Comparison of ENCODE assay signal across 2 cellular contexts in the genomic region with DNA sequence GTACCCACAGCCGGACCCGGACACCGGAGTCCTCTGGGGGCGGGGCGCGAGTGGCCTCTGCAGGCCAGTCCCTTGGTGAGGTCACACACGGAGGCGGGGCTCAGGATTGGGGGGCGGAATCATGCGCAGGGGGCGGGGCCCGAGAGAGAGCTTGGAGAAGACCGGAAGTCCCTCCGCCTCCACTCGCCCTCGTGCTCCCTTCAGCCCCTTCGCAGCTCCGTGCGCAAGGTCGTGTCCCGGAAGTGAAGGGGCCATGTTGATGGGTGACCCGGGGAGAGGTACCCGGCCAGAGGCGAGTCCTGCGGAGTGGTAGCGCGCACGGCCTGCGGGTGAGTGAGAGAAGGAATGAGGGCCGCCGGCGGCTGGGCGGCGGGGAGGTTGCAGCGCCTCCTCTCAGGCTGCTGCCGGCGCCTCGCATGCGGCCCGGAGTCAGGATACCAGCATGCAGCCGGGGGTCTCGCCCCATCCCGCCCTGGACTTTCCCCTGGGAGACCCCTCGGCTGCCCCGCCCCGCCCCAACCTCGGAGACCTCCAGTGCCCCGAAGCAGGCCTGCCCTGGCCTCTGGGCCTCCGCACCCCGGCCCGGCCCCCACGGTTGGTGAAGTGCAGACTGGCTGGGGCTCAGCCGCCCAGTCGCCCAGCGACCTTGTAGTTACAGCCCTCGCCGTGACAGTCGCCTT.
A peak's percentile ranks its signal among the peaks of the same experiment; 100 is the strongest.
TF ChIP-seq lines count a peak whose summit lies in the region.

A gene (plus strand): TSS at position 182 of the 680 bp plus-strand sequence. CDS start 9,005 bp downstream, outside the sequence.

TF ChIP-seq in HCT116, 20 proteins besides CTCF, POLR2A, EP300 and RAD21 (continued from another document):
- TF ChIP-seq, protein P1, sequence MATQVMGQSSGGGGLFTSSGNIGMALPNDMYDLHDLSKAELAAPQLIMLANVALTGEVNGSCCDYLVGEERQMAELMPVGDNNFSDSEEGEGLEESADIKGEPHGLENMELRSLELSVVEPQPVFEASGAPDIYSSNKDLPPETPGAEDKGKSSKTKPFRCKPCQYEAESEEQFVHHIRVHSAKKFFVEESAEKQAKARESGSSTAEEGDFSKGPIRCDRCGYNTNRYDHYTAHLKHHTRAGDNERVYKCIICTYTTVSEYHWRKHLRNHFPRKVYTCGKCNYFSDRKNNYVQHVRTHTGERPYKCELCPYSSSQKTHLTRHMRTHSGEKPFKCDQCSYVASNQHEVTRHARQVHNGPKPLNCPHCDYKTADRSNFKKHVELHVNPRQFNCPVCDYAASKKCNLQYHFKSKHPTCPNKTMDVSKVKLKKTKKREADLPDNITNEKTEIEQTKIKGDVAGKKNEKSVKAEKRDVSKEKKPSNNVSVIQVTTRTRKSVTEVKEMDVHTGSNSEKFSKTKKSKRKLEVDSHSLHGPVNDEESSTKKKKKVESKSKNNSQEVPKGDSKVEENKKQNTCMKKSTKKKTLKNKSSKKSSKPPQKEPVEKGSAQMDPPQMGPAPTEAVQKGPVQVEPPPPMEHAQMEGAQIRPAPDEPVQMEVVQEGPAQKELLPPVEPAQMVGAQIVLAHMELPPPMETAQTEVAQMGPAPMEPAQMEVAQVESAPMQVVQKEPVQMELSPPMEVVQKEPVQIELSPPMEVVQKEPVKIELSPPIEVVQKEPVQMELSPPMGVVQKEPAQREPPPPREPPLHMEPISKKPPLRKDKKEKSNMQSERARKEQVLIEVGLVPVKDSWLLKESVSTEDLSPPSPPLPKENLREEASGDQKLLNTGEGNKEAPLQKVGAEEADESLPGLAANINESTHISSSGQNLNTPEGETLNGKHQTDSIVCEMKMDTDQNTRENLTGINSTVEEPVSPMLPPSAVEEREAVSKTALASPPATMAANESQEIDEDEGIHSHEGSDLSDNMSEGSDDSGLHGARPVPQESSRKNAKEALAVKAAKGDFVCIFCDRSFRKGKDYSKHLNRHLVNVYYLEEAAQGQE (IDR thresholded peaks at IDR 0.05; ENCODE audit: low read depth): no peak
- TF ChIP-seq TCF7L2 (IDR thresholded peaks at IDR 0.05; ENCODE audit: borderline replicate concordance, extremely low read depth, insufficient read depth, insufficient read length) (no peak), SP1 (IDR thresholded peaks at IDR 0.05; ENCODE audit: low read depth) (peak; percentile 65), CBX3 (IDR thresholded peaks at IDR 0.05; ENCODE audit: low read depth) (no peak), POLR2AphosphoS5 (IDR thresholded peaks at IDR 0.05; ENCODE audit: low read depth, low read length) (peak; percentile 64), SIN3A (IDR thresholded peaks at IDR 0.05; ENCODE audit: low read depth) (peak; percentile 67; the same call in 1 of the 2 replicates), JUND (IDR thresholded peaks at IDR 0.05) (no peak), ZNF274 (IDR thresholded peaks at IDR 0.05; ENCODE audit: low read depth, low read length) (no peak), ZFX (IDR thresholded peaks at IDR 0.05) (peak; percentile 74; the same call in 1 of the 2 replicates), FOSL1 (IDR thresholded peaks at IDR 0.05; ENCODE audit: low read depth) (no peak), YY1 (IDR thresholded peaks at IDR 0.05; ENCODE audit: extremely low read depth, insufficient replicate concordance, low read depth, low read length) (peak; percentile 94), EZH2 (IDR thresholded peaks at IDR 0.05) (no peak), ELF1 (IDR thresholded peaks at IDR 0.05; ENCODE audit: borderline replicate concordance, low read depth) (no peak; the same call in 1 of the 2 replicates), EZH2phosphoT487 (IDR thresholded peaks at IDR 0.05; ENCODE audit: borderline replicate concordance) (no peak), CEBPB (IDR thresholded peaks at IDR 0.05; ENCODE audit: low read depth) (no peak), SRF (IDR thresholded peaks at IDR 0.05; ENCODE audit: low read depth) (no peak)
- TF ChIP-seq, protein P2, sequence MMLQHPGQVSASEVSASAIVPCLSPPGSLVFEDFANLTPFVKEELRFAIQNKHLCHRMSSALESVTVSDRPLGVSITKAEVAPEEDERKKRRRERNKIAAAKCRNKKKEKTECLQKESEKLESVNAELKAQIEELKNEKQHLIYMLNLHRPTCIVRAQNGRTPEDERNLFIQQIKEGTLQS (IDR thresholded peaks at IDR 0.05): no peak
- TF ChIP-seq, protein P3, sequence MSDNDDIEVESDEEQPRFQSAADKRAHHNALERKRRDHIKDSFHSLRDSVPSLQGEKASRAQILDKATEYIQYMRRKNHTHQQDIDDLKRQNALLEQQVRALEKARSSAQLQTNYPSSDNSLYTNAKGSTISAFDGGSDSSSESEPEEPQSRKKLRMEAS (IDR thresholded peaks at IDR 0.05): peak; percentile 98
- TF ChIP-seq, protein P4, sequence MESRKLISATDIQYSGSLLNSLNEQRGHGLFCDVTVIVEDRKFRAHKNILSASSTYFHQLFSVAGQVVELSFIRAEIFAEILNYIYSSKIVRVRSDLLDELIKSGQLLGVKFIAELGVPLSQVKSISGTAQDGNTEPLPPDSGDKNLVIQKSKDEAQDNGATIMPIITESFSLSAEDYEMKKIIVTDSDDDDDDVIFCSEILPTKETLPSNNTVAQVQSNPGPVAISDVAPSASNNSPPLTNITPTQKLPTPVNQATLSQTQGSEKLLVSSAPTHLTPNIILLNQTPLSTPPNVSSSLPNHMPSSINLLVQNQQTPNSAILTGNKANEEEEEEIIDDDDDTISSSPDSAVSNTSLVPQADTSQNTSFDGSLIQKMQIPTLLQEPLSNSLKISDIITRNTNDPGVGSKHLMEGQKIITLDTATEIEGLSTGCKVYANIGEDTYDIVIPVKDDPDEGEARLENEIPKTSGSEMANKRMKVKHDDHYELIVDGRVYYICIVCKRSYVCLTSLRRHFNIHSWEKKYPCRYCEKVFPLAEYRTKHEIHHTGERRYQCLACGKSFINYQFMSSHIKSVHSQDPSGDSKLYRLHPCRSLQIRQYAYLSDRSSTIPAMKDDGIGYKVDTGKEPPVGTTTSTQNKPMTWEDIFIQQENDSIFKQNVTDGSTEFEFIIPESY (IDR thresholded peaks at IDR 0.05; ENCODE audit: extremely low read depth, insufficient replicate concordance, low read length): no peak

TF ChIP-seq in SK-N-SH, 30 proteins besides CTCF, POLR2A, EP300 and RAD21 (continued from another document):
- TF ChIP-seq, protein P1 (IDR thresholded peaks at IDR 0.05; ENCODE audit: low read depth, low read length): no peak
- TF ChIP-seq JUND (IDR thresholded peaks at IDR 0.05): no peak
- TF ChIP-seq FOXM1 (IDR thresholded peaks at IDR 0.05; ENCODE audit: low read depth): no peak
- TF ChIP-seq, protein P5, sequence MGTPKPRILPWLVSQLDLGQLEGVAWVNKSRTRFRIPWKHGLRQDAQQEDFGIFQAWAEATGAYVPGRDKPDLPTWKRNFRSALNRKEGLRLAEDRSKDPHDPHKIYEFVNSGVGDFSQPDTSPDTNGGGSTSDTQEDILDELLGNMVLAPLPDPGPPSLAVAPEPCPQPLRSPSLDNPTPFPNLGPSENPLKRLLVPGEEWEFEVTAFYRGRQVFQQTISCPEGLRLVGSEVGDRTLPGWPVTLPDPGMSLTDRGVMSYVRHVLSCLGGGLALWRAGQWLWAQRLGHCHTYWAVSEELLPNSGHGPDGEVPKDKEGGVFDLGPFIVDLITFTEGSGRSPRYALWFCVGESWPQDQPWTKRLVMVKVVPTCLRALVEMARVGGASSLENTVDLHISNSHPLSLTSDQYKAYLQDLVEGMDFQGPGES (IDR thresholded peaks at IDR 0.05; ENCODE audit: low read depth, low read length): no peak
- no peak for TF ChIP-seq FOSL2 (IDR thresholded peaks at IDR 0.05; ENCODE audit: borderline replicate concordance, low read depth)
- TF ChIP-seq, protein P6, sequence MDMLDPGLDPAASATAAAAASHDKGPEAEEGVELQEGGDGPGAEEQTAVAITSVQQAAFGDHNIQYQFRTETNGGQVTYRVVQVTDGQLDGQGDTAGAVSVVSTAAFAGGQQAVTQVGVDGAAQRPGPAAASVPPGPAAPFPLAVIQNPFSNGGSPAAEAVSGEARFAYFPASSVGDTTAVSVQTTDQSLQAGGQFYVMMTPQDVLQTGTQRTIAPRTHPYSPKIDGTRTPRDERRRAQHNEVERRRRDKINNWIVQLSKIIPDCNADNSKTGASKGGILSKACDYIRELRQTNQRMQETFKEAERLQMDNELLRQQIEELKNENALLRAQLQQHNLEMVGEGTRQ (IDR thresholded peaks at IDR 0.05; ENCODE audit: borderline replicate concordance, low read depth, low read length): no peak
- peak; percentile 54 for TF ChIP-seq CHD2 (IDR thresholded peaks at IDR 0.05; ENCODE audit: low read length, partially characterized antibody)
- TF ChIP-seq MEF2A (IDR thresholded peaks at IDR 0.05; ENCODE audit: borderline replicate concordance, low read depth): no peak
- TF ChIP-seq SMC3 (IDR thresholded peaks at IDR 0.05; ENCODE audit: low read depth, low read length): no peak
- TF ChIP-seq TCF12 (IDR thresholded peaks at IDR 0.05): no peak
- no peak for TF ChIP-seq TAF1 (IDR thresholded peaks at IDR 0.05; ENCODE audit: borderline replicate concordance, low read depth, low read length)
- TF ChIP-seq FOXJ3 (CRISPR knock-in tag; IDR thresholded peaks at IDR 0.05): no peak
- TF ChIP-seq, protein P7, sequence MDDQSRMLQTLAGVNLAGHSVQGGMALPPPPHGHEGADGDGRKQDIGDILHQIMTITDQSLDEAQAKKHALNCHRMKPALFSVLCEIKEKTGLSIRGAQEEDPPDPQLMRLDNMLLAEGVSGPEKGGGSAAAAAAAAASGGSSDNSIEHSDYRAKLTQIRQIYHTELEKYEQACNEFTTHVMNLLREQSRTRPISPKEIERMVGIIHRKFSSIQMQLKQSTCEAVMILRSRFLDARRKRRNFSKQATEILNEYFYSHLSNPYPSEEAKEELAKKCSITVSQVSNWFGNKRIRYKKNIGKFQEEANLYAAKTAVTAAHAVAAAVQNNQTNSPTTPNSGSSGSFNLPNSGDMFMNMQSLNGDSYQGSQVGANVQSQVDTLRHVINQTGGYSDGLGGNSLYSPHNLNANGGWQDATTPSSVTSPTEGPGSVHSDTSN (IDR thresholded peaks at IDR 0.05): no peak
- TF ChIP-seq MXI1 (IDR thresholded peaks at IDR 0.05; ENCODE audit: low read depth, low read length): peak; percentile 69; the same call in 1 of the 2 replicates
- no peak for TF ChIP-seq GATA2 (CRISPR knock-in tag; IDR thresholded peaks at IDR 0.05)
- peak; percentile 35; the same call in 1 of the 2 replicates for TF ChIP-seq POLR2AphosphoS5 (IDR thresholded peaks at IDR 0.05; ENCODE audit: low read depth, low read length)
- TF ChIP-seq, protein P3 (IDR thresholded peaks at IDR 0.05; ENCODE audit: low read depth): peak; percentile 95
- no peak for TF ChIP-seq EZH2phosphoT487 (IDR thresholded peaks at IDR 0.05; ENCODE audit: borderline replicate concordance, low read depth)
- peak; percentile 88 for TF ChIP-seq GABPA (IDR thresholded peaks at IDR 0.05; ENCODE audit: low read depth)
- TF ChIP-seq, protein P8, sequence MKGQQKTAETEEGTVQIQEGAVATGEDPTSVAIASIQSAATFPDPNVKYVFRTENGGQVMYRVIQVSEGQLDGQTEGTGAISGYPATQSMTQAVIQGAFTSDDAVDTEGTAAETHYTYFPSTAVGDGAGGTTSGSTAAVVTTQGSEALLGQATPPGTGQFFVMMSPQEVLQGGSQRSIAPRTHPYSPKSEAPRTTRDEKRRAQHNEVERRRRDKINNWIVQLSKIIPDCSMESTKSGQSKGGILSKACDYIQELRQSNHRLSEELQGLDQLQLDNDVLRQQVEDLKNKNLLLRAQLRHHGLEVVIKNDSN (IDR thresholded peaks at IDR 0.05; ENCODE audit: borderline replicate concordance, low read depth): peak; percentile 62; the same call in 1 of the 2 replicates
- no peak for TF ChIP-seq RXRA (IDR thresholded peaks at IDR 0.05; ENCODE audit: borderline replicate concordance, low read depth)
- TF ChIP-seq TEAD4 (IDR thresholded peaks at IDR 0.05; ENCODE audit: borderline replicate concordance, insufficient read depth): no peak
- peak; percentile 70 for TF ChIP-seq NRF1 (IDR thresholded peaks at IDR 0.05; ENCODE audit: low read depth, low read length)
- peak; percentile 90 for TF ChIP-seq YY1 (IDR thresholded peaks at IDR 0.05; ENCODE audit: low read depth)
- TF ChIP-seq ELF1 (IDR thresholded peaks at IDR 0.05): peak; percentile 47
- TF ChIP-seq, protein P4 (IDR thresholded peaks at IDR 0.05; ENCODE audit: borderline replicate concordance, low read depth): no peak
